In genomic region chr9:130051855-130052254, GRCh38 we compare ENCODE assay signal across 12 cellular contexts. TPM values are rescaled to one million over a fixed set of nuclear protein-coding genes. Genes with fewer than 3 reads are reported as not detected.
DNase-seq lines count a peak whose midpoint lies in the region; ATAC-seq and TF ChIP-seq lines count a peak whose summit lies in the region.
"Had no signal": no experiment of that assay in that cellular context is flagged by ENCODE, and none has a peak within 500 bp of the region (broad histone marks: within the 10 kb centered on the region; RNA-seq: fewer than 3 reads in every experiment).

No MANE protein-coding gene starts in this region.

- H3K4me3 Mint-ChIP-seq in activated naive CD8-positive, alpha-beta T cell treated with anti-CD3 and anti-CD28 coated beads, Interleukin-2, amount 50 U/mL, for 24 hours = peak overlapping the region; percentile 94
- peak overlapping the region; percentile 66 for H3K4me3 Mint-ChIP-seq in natural killer cell

- no peaks in the 10 kb centered on the region for H3K9me3 Mint-ChIP-seq in activated naive CD8-positive, alpha-beta T cell treated with anti-CD3 and anti-CD28 coated beads, Interleukin-2, amount 50 U/mL, for 24 hours
- no peaks in the 10 kb centered on the region for H3K9me3 Mint-ChIP-seq in natural killer cell

- DNase-seq in CD1c-positive myeloid dendritic cell (ENCODE audit: extremely low spot score) (peak; percentile 54), natural killer cell (no peak), SW 1271 (lab: John Stamatoyannopoulos, UW) (no peak), DMS79 (lab: John Stamatoyannopoulos, UW) (no peak), LoVo (ENCODE audit: low spot score) (no peak)
- DNase-seq in activated naive CD8-positive, alpha-beta T cell treated with anti-CD3 and anti-CD28 coated beads, Interleukin-2, amount 50 U/mL, for 24 hours = no peak
- no peak for DNase-seq in activated effector memory CD4-positive, alpha-beta T cell treated with Interleukin-2 at 50 U/mL for 16 hours
- DNase-seq: activated CD4-positive, CD25-positive, alpha-beta regulatory T cell; heart left ventricle; stimulated activated CD4-positive, alpha-beta T cell treated with anti-CD3 and anti-CD28 coated beads, Interleukin-4, amount 100 ng/mL, for 24 hours had no signal

- no peaks in the 10 kb centered on the region; a peak in 1 of 3 replicates for H3K36me3 ChIP-seq in HEK293 (ENCODE audit: control insufficient read depth in 2 of 2, insufficient read depth in 1 of 2, low read length in 2 of 2)
- H3K36me3 ChIP-seq: cardiac muscle cell had no signal

- H3K27me3 Mint-ChIP-seq in activated naive CD8-positive, alpha-beta T cell treated with anti-CD3 and anti-CD28 coated beads, Interleukin-2, amount 50 U/mL, for 24 hours = no peaks in the 10 kb centered on the region
- no peaks in the 10 kb centered on the region for H3K27me3 Mint-ChIP-seq in natural killer cell (ENCODE audit: low read depth in 2 of 2)

- H3K27ac ChIP-seq in HEK293 (ENCODE audit: extremely low read depth, low read depth, low read length) = no peak overlapping the region
- H3K27ac ChIP-seq: cardiac muscle cell had no signal

- no peaks in the 10 kb centered on the region for H3K9me3 ChIP-seq in HEK293 (ENCODE audit: control insufficient read depth, insufficient read depth, low read depth, low read length)
- H3K9me3 ChIP-seq: heart left ventricle had no signal

- peaks cover 34% of the 10 kb centered on the region for H3K4me1 Mint-ChIP-seq in activated naive CD8-positive, alpha-beta T cell treated with anti-CD3 and anti-CD28 coated beads, Interleukin-2, amount 50 U/mL, for 24 hours
- H3K4me1 Mint-ChIP-seq in natural killer cell = peaks cover 4 to 16% of the 10 kb centered on the region in 2 donors

- no peaks in the 10 kb centered on the region; the same call in 1 of the 2 replicates for H3K4me1 ChIP-seq in HEK293 (ENCODE audit: control insufficient read depth, insufficient read depth, low read length)

- no peak for ATAC-seq in activated naive CD8-positive, alpha-beta T cell treated with anti-CD3 and anti-CD28 coated beads, Interleukin-2, amount 50 U/mL, for 24 hours
- no peak for ATAC-seq in natural killer cell
- ATAC-seq: heart left ventricle had no signal

- intact Hi-C loops in natural killer cell (cut with micrococcal nuclease) = no loop called here

- H3K4me3 ChIP-seq in HEK293 (ENCODE audit: low read depth, low read length) = no peak overlapping the region
- H3K4me3 ChIP-seq: cardiac muscle cell had no signal

- TF ChIP-seq CTCF in HEK293 (tag by site-specific recombination; IDR thresholded peaks at IDR 0.05) (no peak), natural killer cell (IDR thresholded peaks at IDR 0.05) (no peak)

- peak overlapping the region; percentile 59 for H3K27ac Mint-ChIP-seq in activated naive CD8-positive, alpha-beta T cell treated with anti-CD3 and anti-CD28 coated beads, Interleukin-2, amount 50 U/mL, for 24 hours
- peak overlapping the region in 1 of 2 donors; percentile 32 for H3K27ac Mint-ChIP-seq in natural killer cell

- peaks cover 3% of the 10 kb centered on the region for H3K36me3 Mint-ChIP-seq in activated naive CD8-positive, alpha-beta T cell treated with anti-CD3 and anti-CD28 coated beads, Interleukin-2, amount 50 U/mL, for 24 hours (ENCODE audit: low read depth)
- no peaks in the 10 kb centered on the region for H3K36me3 Mint-ChIP-seq in natural killer cell

- CTCF ChIA-PET in HEK293 (lab: Yijun Ruan, JAX) = interaction anchor here (0.6 to 1.3 kb wide), 3 partner anchors 61 to 167 kb away, joined by 3 read pairs; no protein-coding TSS in a partner anchor

- POLR2A ChIA-PET in HEK293 (lab: Yijun Ruan, JAX) = interaction anchor here (3.2 kb wide), 1 partner anchor 8 kb away, joined by 42 read pairs; the partner anchor contains the start of gene FNBP1

TF ChIP-seq in HEK293, 187 proteins besides CTCF, POLR2A, EP300 and RAD21:
- TF ChIP-seq ZBTB20 (tag by site-specific recombination; IDR thresholded peaks at IDR 0.05) (0 out of 2 replicates have a peak, but pooled peaks have one; percentile 5), ZNF560 (tag by site-specific recombination; IDR thresholded peaks at IDR 0.05; ENCODE audit: borderline replicate concordance) (no peak), PRDM10 (tag by site-specific recombination; IDR thresholded peaks at IDR 0.05) (peak; percentile 86)

RNA-seq across cellular contexts. Expression of gene GPR107, which starts 1.9 kb away (rescaled TPM):
- 10 to 100 TPM; 32.9 to 49.5 (median 41.8) TPM for total RNA-seq in natural killer cell

RNA-seq across cellular contexts. Expression of gene FNBP1, which starts 8.9 kb away (rescaled TPM):
- total RNA-seq in natural killer cell = 100 to 1,000 TPM; 177 to 209 (median 203) TPM
